ENCODE assay signal across 8 cellular contexts in genomic region chr22:23894710-23895598, GRCh38. TPM values are rescaled to one million over a fixed set of nuclear protein-coding genes. Genes with fewer than 3 reads are reported as not detected.
DNase-seq lines count a peak whose midpoint lies in the region; ATAC-seq and TF ChIP-seq lines count a peak whose summit lies in the region.

No MANE protein-coding gene starts in this region.

- TF ChIP-seq POLR2A in gastroesophageal sphincter (IDR thresholded peaks at IDR 0.05) (no peak), suprapubic skin (IDR thresholded peaks at IDR 0.05) (no peak)

- H3K27me3 ChIP-seq in Karpas-422 (ENCODE audit: low read length) (no peaks in the 10 kb centered on the region), SJCRH30 (no peaks in the 10 kb centered on the region), gastroesophageal sphincter (no peaks in the 10 kb centered on the region), suprapubic skin (no peaks in the 10 kb centered on the region)

- peaks cover 17% of the 10 kb centered on the region for H3K79me2 ChIP-seq in Karpas-422 (ENCODE audit: low read length)

- TF ChIP-seq CTCF in gastroesophageal sphincter (IDR thresholded peaks at IDR 0.05) (peak in 2 of 4 experiments; percentile 30 to 43), suprapubic skin (IDR thresholded peaks at IDR 0.05) (no peak)

- peak overlapping the region; percentile 98 for H3K4me2 ChIP-seq in Karpas-422 (ENCODE audit: low read depth, low read length, poor library complexity, severe bottlenecking)

- H3K36me3 ChIP-seq in Karpas-422 (ENCODE audit: insufficient read depth, low read length) = peaks cover 27% of the 10 kb centered on the region
- peaks cover 19% of the 10 kb centered on the region for H3K36me3 ChIP-seq in SJCRH30
- H3K36me3 ChIP-seq in gastroesophageal sphincter = peaks cover 0 to 24% of the 10 kb centered on the region in 2 donors
- peaks cover 23% of the 10 kb centered on the region for H3K36me3 ChIP-seq in suprapubic skin

- no peak overlapping the region for H2AFZ ChIP-seq in Karpas-422 (ENCODE audit: low read length)

- H3K4me1 ChIP-seq in Karpas-422 (ENCODE audit: low read length) (peaks cover 26% of the 10 kb centered on the region), SJCRH30 (0 out of 2 replicates have a peak, but pooled peaks cover 3% of the 10 kb centered on the region), gastroesophageal sphincter (peaks cover 0 to 34% (median 10%) of the 10 kb centered on the region in 3 donors), suprapubic skin (peaks cover 27% of the 10 kb centered on the region)

- peak; percentile 88 for DNase-seq in COLO668 (lab: John Stamatoyannopoulos, UW; ENCODE audit: unreplicated experiment)
- DNase-seq in Karpas-422 = peak; percentile 88
- DNase-seq in SJCRH30 = peak; percentile 46 to 55
- DNase-seq in activated naive CD4-positive, alpha-beta T cell treated with Interleukin-2 at 50 U/mL for 16 hours = peak; percentile 74
- DNase-seq in occipital lobe (lab: John Stamatoyannopoulos, UW) = peak; percentile 74
- peak; percentile 83 to 86 for DNase-seq in suprapubic skin (ENCODE audit: low spot score in 2 of 2)

- H3K4me3 ChIP-seq in Karpas-422 (ENCODE audit: low read length) (peak overlapping the region; percentile 75), SJCRH30 (peak overlapping the region; percentile 69), gastroesophageal sphincter (peak overlapping the region; percentile 48 to 82), suprapubic skin (peak overlapping the region; percentile 59)

- peak overlapping the region; percentile 85 for H3K27ac ChIP-seq in Karpas-422 (ENCODE audit: low read length)
- peak overlapping the region; percentile 59 for H3K27ac ChIP-seq in SJCRH30
- peak overlapping the region; percentile 70 to 99 (median 98) for H3K27ac ChIP-seq in gastroesophageal sphincter
- H3K27ac ChIP-seq in suprapubic skin = peak overlapping the region; percentile 95

- ATAC-seq in GM21447 (IDR thresholded peaks at IDR 0.05; ENCODE audit: unreplicated experiment) = peak; percentile 10
- ATAC-seq in gastroesophageal sphincter = peak; percentile 60

- H4K20me1 ChIP-seq in Karpas-422 (ENCODE audit: insufficient read depth, low read depth, low read length) = peaks cover 19% of the 10 kb centered on the region

- TF ChIP-seq EP300 in gastroesophageal sphincter (IDR thresholded peaks at IDR 0.05) = no peak
- no peak for TF ChIP-seq EP300 in suprapubic skin (IDR thresholded peaks at IDR 0.05)

- H3K9ac ChIP-seq in Karpas-422 (ENCODE audit: low read length) = peak overlapping the region; percentile 96

- H3K9me3 ChIP-seq in Karpas-422 (ENCODE audit: low read length) (no peaks in the 10 kb centered on the region), SJCRH30 (replicated peaks) (peaks cover 10% of the 10 kb centered on the region; the same call in 1 of the 2 replicates), gastroesophageal sphincter (no peaks in the 10 kb centered on the region), suprapubic skin (no peaks in the 10 kb centered on the region)

- WGBS in gastroesophageal sphincter (ENCODE audit: low coverage in 1 of 2), 2 donors = 3% methylated on average over 15 of the region's 79 CpGs; no CpG with 5 or more reads in 1 of the 2 donors
- WGBS in suprapubic skin = 5% methylated on average over 36 of the region's 79 CpGs

- H3K9me2 ChIP-seq in Karpas-422 (replicated peaks; ENCODE audit: insufficient read depth, low read length) = no peaks in the 10 kb centered on the region

RNA-seq across cellular contexts. Expression of gene MIF, which starts 0.8 kb away (rescaled TPM):
- 1,081 and 1,189 TPM in 2 replicates for total RNA-seq in Karpas-422 (2014; rRNA removed; shearing (Covaris generic); ENCODE audit: low replicate concordance)
- 270 and 350 TPM in 2 replicates for total RNA-seq in SJCRH30 (2014; rRNA removed; shearing (Covaris generic))
- 100 to 1,000 TPM; 164 to 261 (median 237) TPM for total RNA-seq in gastroesophageal sphincter
- 85.2 TPM for total RNA-seq in occipital lobe
- total RNA-seq in suprapubic skin = 100 to 1,000 TPM; 261 to 363 (median 313) TPM

RNA-seq across cellular contexts. Expression of gene SLC2A11, which starts 37.3 kb away (rescaled TPM):
- 30.3 and 45.6 TPM in 2 replicates for total RNA-seq in Karpas-422 (2014; rRNA removed; shearing (Covaris generic); ENCODE audit: low replicate concordance)
- total RNA-seq in SJCRH30 (2014; rRNA removed; shearing (Covaris generic)) = 0.51 and 1.9 TPM in 2 replicates
- 10 to 100 TPM in 3 of 4 donors, 1 to 10 TPM in 1; 7.3 to 39.8 (median 18.8) TPM for total RNA-seq in gastroesophageal sphincter
- total RNA-seq in occipital lobe = 8.4 TPM
- 10 to 100 TPM in 2 of 4 donors, 1 to 10 TPM in 2; 3.2 to 12.5 (median 8.7) TPM for total RNA-seq in suprapubic skin

RNA-seq across cellular contexts. Expression of gene DERL3, which starts 56.1 kb away (rescaled TPM):
- total RNA-seq in Karpas-422 (2014; rRNA removed; shearing (Covaris generic); ENCODE audit: low replicate concordance) = 16.3 and 21.7 TPM in 2 replicates
- total RNA-seq in SJCRH30 (2014; rRNA removed; shearing (Covaris generic)) = not detected in 2 replicates
- total RNA-seq in gastroesophageal sphincter = 1 to 10 TPM in 1 of 4 donors, not detected in 3; 1.7 TPM
- total RNA-seq in occipital lobe = 0.62 TPM
- total RNA-seq in suprapubic skin = under 1 TPM in 3 of 4 donors, not detected in 1; 0.34 to 0.94 (median 0.56) TPM

Comparison
In these comparisons a context has a peak if more than half of its experiments do, and no peak if none do; other contexts are left out.
1. Peak in every context shown above with its lines: DNase-seq, ATAC-seq, H3K4me3 ChIP-seq and H3K27ac ChIP-seq.